Comparison of ENCODE assay signal across 1 cellular context in genomic region chr6:138397128-138397814, GRCh38.
A peak's percentile ranks its signal among the peaks of the same experiment; 100 is the strongest.
TF ChIP-seq lines count a peak whose summit lies in the region.

No MANE protein-coding gene starts in this region.

TF ChIP-seq in IMR-90, 13 proteins besides CTCF, POLR2A, EP300 and RAD21:
- TF ChIP-seq BHLHE40 (IDR thresholded peaks at IDR 0.05; ENCODE audit: low read depth, low read length) (peak; percentile 48), MXI1 (IDR thresholded peaks at IDR 0.05; ENCODE audit: borderline replicate concordance, low read depth, low read length) (no peak), CHD1 (IDR thresholded peaks at IDR 0.05; ENCODE audit: low read depth, low read length) (no peak), RCOR1 (IDR thresholded peaks at IDR 0.05; ENCODE audit: insufficient replicate concordance, low read length) (no peak), SMC3 (IDR thresholded peaks at IDR 0.05; ENCODE audit: low read depth, low read length) (no peak), RFX5 (IDR thresholded peaks at IDR 0.05; ENCODE audit: low read depth, low read length) (no peak), USF2 (IDR thresholded peaks at IDR 0.05; ENCODE audit: low read depth, low read length) (no peak), MAZ (IDR thresholded peaks at IDR 0.05; ENCODE audit: borderline replicate concordance, low read depth, low read length) (no peak), CEBPB (IDR thresholded peaks at IDR 0.05; ENCODE audit: low read depth, low read length) (peak; percentile 61), NFE2L2 (IDR thresholded peaks at IDR 0.05; ENCODE audit: low read depth, low read length) (no peak), FOS (IDR thresholded peaks at IDR 0.05; ENCODE audit: low read depth, low read length) (no peak), MAFK (IDR thresholded peaks at IDR 0.05; ENCODE audit: low read depth, low read length) (no peak), ELK1 (IDR thresholded peaks at IDR 0.05; ENCODE audit: borderline replicate concordance, low read depth, low read length) (no peak)
